Comparison of ENCODE assay signal across 1 cellular context in genomic region chr19:7903244-7904073, GRCh38.
TF ChIP-seq lines count a peak whose summit lies in the region.

Gene MAP2K7 (plus strand): TSS chr19:7903877. CDS start chr19:7903945, 68 bp downstream.

TF ChIP-seq in GM23338, 12 proteins besides CTCF, POLR2A, EP300 and RAD21:
- TF ChIP-seq EZH2phosphoT487 (IDR thresholded peaks at IDR 0.05; ENCODE audit: unreplicated experiment) (no peak), ZNF331 (CRISPR knock-in tag; IDR thresholded peaks at IDR 0.05; ENCODE audit: low read depth) (no peak), STAT1 (IDR thresholded peaks at IDR 0.05; ENCODE audit: unreplicated experiment) (no peak), ETS1 (IDR thresholded peaks at IDR 0.05) (0 out of 2 replicates have a peak, but pooled peaks have one; percentile 10), ZNF462 (CRISPR knock-in tag; IDR thresholded peaks at IDR 0.05) (no peak), CREB1 (CRISPR knock-in tag; IDR thresholded peaks at IDR 0.05; ENCODE audit: low read depth) (peak; percentile 63; the same call in 1 of the 2 replicates), REST (IDR thresholded peaks at IDR 0.05; ENCODE audit: unreplicated experiment) (no peak), JUNB (IDR thresholded peaks at IDR 0.05; ENCODE audit: unreplicated experiment) (no peak), EZH2 (IDR thresholded peaks at IDR 0.05; ENCODE audit: low read depth, unreplicated experiment) (no peak), POLR2AphosphoS5 (IDR thresholded peaks at IDR 0.05; ENCODE audit: low read depth) (peak; percentile 99), NANOG (IDR thresholded peaks at IDR 0.05; ENCODE audit: borderline replicate concordance) (no peak), ZNF114 (CRISPR knock-in tag; IDR thresholded peaks at IDR 0.05) (no peak)
